Comparison of ENCODE assay signal across 8 cellular contexts in genomic region chr15:52652984-52653383, GRCh38. TPM values are rescaled to one million over a fixed set of nuclear protein-coding genes. Genes with fewer than 3 reads are reported as not detected.
A peak's percentile ranks its signal among the peaks of the same experiment; 100 is the strongest.
DNase-seq lines count a peak whose midpoint lies in the region; ATAC-seq and TF ChIP-seq lines count a peak whose summit lies in the region.
"Had no signal": no experiment of that assay in that cellular context is flagged by ENCODE, and none has a peak within 500 bp of the region (broad histone marks: within the 10 kb centered on the region; RNA-seq: fewer than 3 reads in every experiment).

No MANE protein-coding gene starts in this region.

- DNase-seq in astrocyte of the cerebellum (ENCODE audit: low read depth) (peak; percentile 9), kidney glomerular epithelial cell (lab: John Stamatoyannopoulos, UW) (peak; percentile 75), SHP77 (lab: John Stamatoyannopoulos, UW) (no peak), NCI-H1436 (lab: John Stamatoyannopoulos, UW) (no peak)
- DNase-seq: SW 1271 had no signal

- H3K4me3 ChIP-seq in HUES48 (ENCODE audit: low read depth, low read length), result no peak overlapping the region
- H3K4me3 ChIP-seq in astrocyte of the cerebellum (ENCODE audit: low read depth, low read length), result no peak overlapping the region

- no peak for TF ChIP-seq CTCF in astrocyte of the cerebellum (IDR thresholded peaks at IDR 0.05; ENCODE audit: low read depth, low read length, missing control alignments)

- ATAC-seq in HG03354 (IDR thresholded peaks at IDR 0.05; ENCODE audit: poor library complexity, severe bottlenecking, unreplicated experiment), result no peak

- H3K4me1 ChIP-seq in HUES48 (ENCODE audit: control insufficient read depth, insufficient read depth, low read length), result peaks cover 20% of the 10 kb centered on the region

- H3K27me3 ChIP-seq in HUES48 (ENCODE audit: control insufficient read depth, insufficient read depth, low read length), result no peaks in the 10 kb centered on the region

- H3K9ac ChIP-seq in HUES48 (ENCODE audit: low read depth, low read length), result no peak overlapping the region

- H3K36me3 ChIP-seq in HUES48 (ENCODE audit: control insufficient read depth, insufficient read depth, low read length), result no peaks in the 10 kb centered on the region

- no peaks in the 10 kb centered on the region for H3K9me3 ChIP-seq in HUES48 (ENCODE audit: control insufficient read depth, insufficient read depth, low read length)

- H3K27ac ChIP-seq in HUES48 (ENCODE audit: low read depth, low read length) (peak overlapping the region; percentile 72), temporal lobe (ENCODE audit: low read depth, low read length) (peak overlapping the region; percentile 36)

- in situ Hi-C loops in astrocyte of the cerebellum (cut with HindIII; ENCODE audit: low sequenced_read_pairs), result no loop called here

RNA-seq across cellular contexts. Expression of gene ATOSA, which starts 26.2 kb away (rescaled TPM):
- 52.6 TPM for total RNA-seq in temporal lobe

Comparison
In these comparisons a context has a peak if more than half of its experiments do, and no peak if none do; other contexts are left out.
1. DNase-seq: peak in astrocyte of the cerebellum (single experiment) and kidney glomerular epithelial cell (single experiment); none in SHP77 (0 of 2) and NCI-H1436 (single experiment).